Comparison of ENCODE assay signal across 8 cellular contexts in genomic region chr17:75749545-75750389, GRCh38. TPM values are rescaled to one million over a fixed set of nuclear protein-coding genes. Genes with fewer than 3 reads are reported as not detected.
DNase-seq lines count a peak whose midpoint lies in the region; ATAC-seq lines count a peak whose summit lies in the region.

No MANE protein-coding gene starts in this region.

- no peak overlapping the region for H2AK5ac ChIP-seq in mesendoderm (ENCODE audit: low read length)

- H3K4ac ChIP-seq in mesendoderm (ENCODE audit: low read depth, low read length): no peak overlapping the region

- H3K4me1 ChIP-seq in mesendoderm (ENCODE audit: control insufficient read depth, low read depth, low read length): no peaks in the 10 kb centered on the region

- peak overlapping the region; percentile 30 for H3K56ac ChIP-seq in mesendoderm (ENCODE audit: low read length)

- no peak overlapping the region for H3K18ac ChIP-seq in mesendoderm (ENCODE audit: low read length)

- no peaks in the 10 kb centered on the region for H3K27me3 ChIP-seq in mesendoderm (ENCODE audit: insufficient read depth, low read length, poor library complexity)

- H4K8ac ChIP-seq in mesendoderm (ENCODE audit: low read depth, low read length): no peak overlapping the region

- H3K27ac ChIP-seq in mesendoderm (ENCODE audit: low read depth, low read length): no peak overlapping the region

- no peak overlapping the region for H3K4me2 ChIP-seq in mesendoderm (ENCODE audit: low read length)

- no peaks in the 10 kb centered on the region for H3K79me1 ChIP-seq in mesendoderm (ENCODE audit: low read length)

- DNase-seq in COR-L47 (lab: John Stamatoyannopoulos, UW): peak; percentile 78
- DNase-seq in NK-92 (lab: John Stamatoyannopoulos, UW; ENCODE audit: unreplicated experiment): peak; percentile 35
- peak; percentile 72 to 90 for DNase-seq in activated CD8-positive, alpha-beta memory T cell treated with anti-CD3 and anti-CD28 coated beads for 1 hour (ENCODE audit: extremely low read depth in 1 of 2, low read depth in 1 of 2)
- DNase-seq in effector CD8-positive, alpha-beta T cell (lab: John Stamatoyannopoulos, UW): peak; percentile 85
- DNase-seq in mesendoderm: peak; percentile 63
- DNase-seq in stimulated activated CD8-positive, alpha-beta memory T cell treated with anti-CD3 and anti-CD28 coated beads, Interleukin-15, amount 100 ng/mL, for 24 hours (ENCODE audit: low read depth): peak; percentile 93

- no peak overlapping the region for H4K5ac ChIP-seq in mesendoderm (ENCODE audit: low read length)

- WGBS in mesendoderm (ENCODE audit: extremely low coverage, insufficient coverage, low lambda C conversion rate): no CpG with 5 or more reads among the region's 20 CpGs

- no peak overlapping the region for H2BK15ac ChIP-seq in mesendoderm (replicated peaks; ENCODE audit: low read depth)

- ATAC-seq in HG03354 (IDR thresholded peaks at IDR 0.05; ENCODE audit: poor library complexity, severe bottlenecking, unreplicated experiment) (peak; percentile 61), HG03457 (IDR thresholded peaks at IDR 0.05; ENCODE audit: unreplicated experiment) (no peak)

- H2BK120ac ChIP-seq in mesendoderm (ENCODE audit: low read depth, low read length): no peak overlapping the region

- H2BK5ac ChIP-seq in mesendoderm (ENCODE audit: low read length): no peak overlapping the region

- no peak overlapping the region for H3K23ac ChIP-seq in mesendoderm (ENCODE audit: low read length)

- no peaks in the 10 kb centered on the region for H3K36me3 ChIP-seq in mesendoderm (ENCODE audit: control insufficient read depth, insufficient read depth, low read length)

- no peak overlapping the region for H3K4me3 ChIP-seq in mesendoderm (ENCODE audit: low read length)

- no peaks in the 10 kb centered on the region for H3K79me2 ChIP-seq in mesendoderm (ENCODE audit: control insufficient read depth, insufficient read depth, low read length)

- H3K9ac ChIP-seq in mesendoderm (ENCODE audit: low read length): no peak overlapping the region

RNA-seq across cellular contexts. Expression of gene GALK1, which starts 15.2 kb away (rescaled TPM):
- polyA plus RNA-seq in mesendoderm (2013, experiment 1 of 2): 11.8 TPM
- polyA plus RNA-seq in mesendoderm (2013, experiment 2 of 2): 10.8 TPM

RNA-seq across cellular contexts. Expression of gene ITGB4, which starts 28.5 kb away (rescaled TPM):
- polyA plus RNA-seq in mesendoderm (2013, experiment 1 of 2): 1.0 TPM
- polyA plus RNA-seq in mesendoderm (2013, experiment 2 of 2): 1.4 TPM

RNA-seq across cellular contexts. Expression of gene UNK, which starts 34.8 kb away (rescaled TPM):
- 26.1 TPM for polyA plus RNA-seq in mesendoderm (2013, experiment 1 of 2)
- polyA plus RNA-seq in mesendoderm (2013, experiment 2 of 2): 24.3 TPM

Comparison
In these comparisons a context has a peak if more than half of its experiments do, and no peak if none do; other contexts are left out.
1. DNase-seq: peak in every context shown above with its lines; median percentile 93 in stimulated activated CD8-positive, alpha-beta memory T cell treated with anti-CD3 and anti-CD28 coated beads, Interleukin-15, amount 100 ng/mL, for 24 hours; 85 in effector CD8-positive, alpha-beta T cell; 81 in activated CD8-positive, alpha-beta memory T cell treated with anti-CD3 and anti-CD28 coated beads for 1 hour; 78 in COR-L47; 63 in mesendoderm; 35 in NK-92.